In the genomic region with DNA sequence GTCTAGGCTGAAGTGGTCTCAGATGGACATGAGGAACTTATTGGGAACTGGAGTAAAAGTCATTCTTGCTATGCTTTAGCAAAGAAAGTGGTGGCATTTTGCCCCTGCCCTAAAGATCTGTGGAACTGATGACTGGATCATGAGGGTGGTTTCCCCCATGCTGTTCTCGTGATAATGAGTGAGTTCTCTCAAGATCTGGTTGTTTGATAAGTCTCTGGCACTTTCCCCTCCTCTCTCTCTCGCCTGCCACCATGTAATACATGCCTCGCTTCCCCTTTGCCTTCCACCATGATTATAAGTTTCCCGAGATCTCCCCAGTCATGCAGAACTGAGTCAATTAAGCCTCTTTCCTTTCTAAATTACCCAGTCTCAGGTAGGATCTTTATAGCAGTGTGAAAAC, we compare ENCODE assay signal across 35 cellular contexts. TPM values are rescaled to one million over a fixed set of nuclear protein-coding genes. Genes with fewer than 3 reads are reported as not detected.
"Had no signal": no experiment of that assay in that cellular context is flagged by ENCODE, and none has a peak within 500 bp of the region (broad histone marks: within the 10 kb centered on the region; RNA-seq: fewer than 3 reads in every experiment).

No MANE protein-coding gene starts in this region.

- H3K4me1 ChIP-seq: ascending aorta had no signal

- H3K27ac Mint-ChIP-seq: activated B cell treated with CpG ODN at 0.5 μM for 24 hours; activated CD4-positive, alpha-beta memory T cell treated with anti-CD3 and anti-CD28 coated beads for 36 hours; activated CD4-positive, alpha-beta T cell treated with anti-CD3 and anti-CD28 coated beads, Interleukin-2, amount 10 ng/mL, durations not matched to agents 24 days and 14 days; activated CD8-positive, alpha-beta T cell treated with anti-CD3 and anti-CD28 coated beads for 36 hours; activated naive CD4-positive, alpha-beta T cell treated with anti-CD3 and anti-CD28 coated beads, Interleukin-2, amount 10 ng/mL, durations not matched to agents 7 days and 5 days; activated naive CD4-positive, alpha-beta T cell treated with anti-CD3 and anti-CD28 coated beads, Interleukin-2, amount 50 U/mL, for 24 hours; activated naive CD8-positive, alpha-beta T cell; activated naive CD8-positive, alpha-beta T cell treated with anti-CD3 and anti-CD28 coated beads, Interleukin-2, amount 10 ng/mL, durations not matched to agents 7 days and 5 days; activated naive CD8-positive, alpha-beta T cell treated with anti-CD3 and anti-CD28 coated beads, Interleukin-2, amount 50 U/mL, for 24 hours; activated T-cell treated with anti-CD3 and anti-CD28 coated beads, Interleukin-2, amount 50 U/mL, for 24 hours; activated T-cell treated with anti-CD3 and anti-CD28 coated beads, Interleukin-2, amount 50 U/mL, for 72 hours; activated T-helper 1 cell treated with anti-CD3 and anti-CD28 coated beads, Interleukin-12 subunit alpha, Interleukin-12 subunit beta, Interleukin-2, Interleukin-4 antibody, amounts not matched to agents 30 ng/mL and 10 ng/mL and 1 ng/mL, durations not matched to agents 14 hours and 24 hours and 36 hours; activated T-helper 2 cell treated with anti-CD3 and anti-CD28 coated beads, Interferon-gamma antibody, Interleukin-2, Interleukin-4, amounts not matched to agents 10 μg/mL and 5 μg/mL and 100 μg/mL, durations not matched to agents 14 hours and 24 hours and 36 hours; brain; T-helper 1 cell treated with Interleukin-12 subunit alpha and Interleukin-12 subunit beta and Interleukin-4 antibody, amounts not matched to agents 30 μg/mL and 1 μg/mL, for 36 hours; T-helper 2 cell treated with Interferon-gamma antibody and Interleukin-4, amounts not matched to agents 5 μg/mL and 100 μg/mL, for 36 hours had no signal

- H3K36me3 Mint-ChIP-seq: activated CD4-positive, alpha-beta memory T cell treated with anti-CD3 and anti-CD28 coated beads for 36 hours; activated naive CD4-positive, alpha-beta T cell treated with anti-CD3 and anti-CD28 coated beads, Interleukin-2, amount 10 ng/mL, durations not matched to agents 7 days and 5 days; activated naive CD4-positive, alpha-beta T cell treated with anti-CD3 and anti-CD28 coated beads, Interleukin-2, amount 50 U/mL, for 24 hours; activated naive CD8-positive, alpha-beta T cell; activated naive CD8-positive, alpha-beta T cell treated with anti-CD3 and anti-CD28 coated beads, Interleukin-2, amount 10 ng/mL, durations not matched to agents 7 days and 5 days; brain had no signal

- H3K27me3 ChIP-seq: ascending aorta, cardiac muscle cell had no signal

- H3K4me3 Mint-ChIP-seq: activated B cell treated with CpG ODN at 0.5 μM for 24 hours; activated CD4-positive, alpha-beta memory T cell treated with anti-CD3 and anti-CD28 coated beads for 36 hours; activated CD4-positive, alpha-beta T cell treated with anti-CD3 and anti-CD28 coated beads, Interleukin-2, amount 10 ng/mL, durations not matched to agents 24 days and 14 days; activated CD8-positive, alpha-beta T cell treated with anti-CD3 and anti-CD28 coated beads for 36 hours; activated naive CD4-positive, alpha-beta T cell treated with anti-CD3 and anti-CD28 coated beads, Interleukin-2, amount 10 ng/mL, durations not matched to agents 7 days and 5 days; activated naive CD4-positive, alpha-beta T cell treated with anti-CD3 and anti-CD28 coated beads, Interleukin-2, amount 50 U/mL, for 24 hours; activated naive CD8-positive, alpha-beta T cell; activated naive CD8-positive, alpha-beta T cell treated with anti-CD3 and anti-CD28 coated beads, Interleukin-2, amount 10 ng/mL, durations not matched to agents 7 days and 5 days; activated naive CD8-positive, alpha-beta T cell treated with anti-CD3 and anti-CD28 coated beads, Interleukin-2, amount 50 U/mL, for 24 hours; activated T-cell treated with anti-CD3 and anti-CD28 coated beads, Interleukin-2, amount 50 U/mL, for 24 hours; activated T-cell treated with anti-CD3 and anti-CD28 coated beads, Interleukin-2, amount 50 U/mL, for 72 hours; activated T-helper 1 cell treated with anti-CD3 and anti-CD28 coated beads, Interleukin-12 subunit alpha, Interleukin-12 subunit beta, Interleukin-2, Interleukin-4 antibody, amounts not matched to agents 30 ng/mL and 10 ng/mL and 1 ng/mL, durations not matched to agents 14 hours and 24 hours and 36 hours; brain; central memory CD8-positive, alpha-beta T cell; T-helper 1 cell treated with Interleukin-12 subunit alpha and Interleukin-12 subunit beta and Interleukin-4 antibody, amounts not matched to agents 30 μg/mL and 1 μg/mL, for 36 hours; T-helper 2 cell treated with Interferon-gamma antibody and Interleukin-4, amounts not matched to agents 5 μg/mL and 100 μg/mL, for 36 hours had no signal

- DNase-seq: activated B cell treated with CpG ODN at 0.5 μM for 24 hours; activated CD4-positive, alpha-beta memory T cell treated with anti-CD3 and anti-CD28 coated beads for 36 hours; activated CD4-positive, alpha-beta T cell treated with anti-CD3 and anti-CD28 coated beads for 4 hours; activated CD4-positive, alpha-beta T cell treated with anti-CD3 and anti-CD28 coated beads, Interleukin-2, amount 10 ng/mL, durations not matched to agents 24 days and 14 days; activated CD4-positive, alpha-beta T cell treated with anti-CD3 and anti-CD28 coated beads, Interleukin-2, amount 50 U/mL, for 1 hour; activated CD4-positive, alpha-beta T cell treated with anti-CD3 and anti-CD28 coated beads, Interleukin-2, amount 50 U/mL, for 4 hours; activated CD4-positive, CD25-positive, alpha-beta regulatory T cell treated with anti-CD3 and anti-CD28 coated beads, Interleukin-2, amount 50 U/mL, for 72 hours; activated CD8-positive, alpha-beta memory T cell treated with anti-CD3 and anti-CD28 coated beads, Interleukin-2, amount 50 U/mL, for 4 hours; activated CD8-positive, alpha-beta T cell treated with anti-CD3 and anti-CD28 coated beads for 36 hours; activated effector memory CD4-positive, alpha-beta T cell treated with Interleukin-2 at 50 U/mL for 16 hours; activated gamma-delta T cell; activated naive CD4-positive, alpha-beta T cell treated with anti-CD3 and anti-CD28 coated beads, Interleukin-2, amount 10 ng/mL, durations not matched to agents 7 days and 5 days; activated naive CD4-positive, alpha-beta T cell treated with Interleukin-2 at 50 U/mL for 16 hours; activated naive CD8-positive, alpha-beta T cell treated with anti-CD3 and anti-CD28 coated beads, Interleukin-2, amount 10 ng/mL, durations not matched to agents 7 days and 5 days; activated naive CD8-positive, alpha-beta T cell treated with anti-CD3 and anti-CD28 coated beads, Interleukin-2, amount 50 U/mL, for 24 hours; activated T-cell treated with anti-CD3 and anti-CD28 coated beads for 4 hours; activated T-cell treated with anti-CD3 and anti-CD28 coated beads, Interleukin-2, amount 50 U/mL, for 24 hours; activated T-cell treated with anti-CD3 and anti-CD28 coated beads, Interleukin-2, amount 50 U/mL, for 72 hours; amygdala; anterior cingulate cortex; caudate nucleus; cerebellar nuclear complex; T-helper 1 cell; T-helper 9 cell had no signal

- ATAC-seq: activated CD8-positive, alpha-beta T cell treated with anti-CD3 and anti-CD28 coated beads for 36 hours; activated naive CD8-positive, alpha-beta T cell treated with anti-CD3 and anti-CD28 coated beads, Interleukin-2, amount 50 U/mL, for 24 hours; activated T-cell treated with anti-CD3 and anti-CD28 coated beads, Interleukin-2, amount 50 U/mL, for 72 hours had no signal

- H3K27me3 Mint-ChIP-seq: activated CD4-positive, alpha-beta T cell treated with anti-CD3 and anti-CD28 coated beads, Interleukin-2, amount 10 ng/mL, durations not matched to agents 24 days and 14 days had no signal

- H3K9me3 ChIP-seq: ascending aorta had no signal

- H3K27ac ChIP-seq: ascending aorta, VCaP had no signal

- H3K4me3 ChIP-seq: ascending aorta, cardiac muscle cell had no signal

- H3K4me1 Mint-ChIP-seq: activated B cell treated with CpG ODN at 0.5 μM for 24 hours; activated CD4-positive, alpha-beta T cell treated with anti-CD3 and anti-CD28 coated beads, Interleukin-2, amount 10 ng/mL, durations not matched to agents 24 days and 14 days; activated naive CD4-positive, alpha-beta T cell treated with anti-CD3 and anti-CD28 coated beads, Interleukin-2, amount 10 ng/mL, durations not matched to agents 7 days and 5 days; activated naive CD4-positive, alpha-beta T cell treated with anti-CD3 and anti-CD28 coated beads, Interleukin-2, amount 50 U/mL, for 24 hours; activated naive CD8-positive, alpha-beta T cell treated with anti-CD3 and anti-CD28 coated beads, Interleukin-2, amount 10 ng/mL, durations not matched to agents 7 days and 5 days; activated naive CD8-positive, alpha-beta T cell treated with anti-CD3 and anti-CD28 coated beads, Interleukin-2, amount 50 U/mL, for 24 hours; brain; central memory CD8-positive, alpha-beta T cell had no signal

- H3K9me3 Mint-ChIP-seq: activated B cell treated with CpG ODN at 0.5 μM for 24 hours; activated CD4-positive, alpha-beta memory T cell treated with anti-CD3 and anti-CD28 coated beads for 36 hours; activated CD4-positive, alpha-beta T cell treated with anti-CD3 and anti-CD28 coated beads, Interleukin-2, amount 10 ng/mL, durations not matched to agents 24 days and 14 days; activated CD8-positive, alpha-beta T cell treated with anti-CD3 and anti-CD28 coated beads for 36 hours; activated naive CD4-positive, alpha-beta T cell treated with anti-CD3 and anti-CD28 coated beads, Interleukin-2, amount 50 U/mL, for 24 hours; activated naive CD8-positive, alpha-beta T cell treated with anti-CD3 and anti-CD28 coated beads, Interleukin-2, amount 10 ng/mL, durations not matched to agents 7 days and 5 days; activated T-cell treated with anti-CD3 and anti-CD28 coated beads, Interleukin-2, amount 50 U/mL, for 24 hours; activated T-helper 1 cell treated with anti-CD3 and anti-CD28 coated beads, Interleukin-12 subunit alpha, Interleukin-12 subunit beta, Interleukin-2, Interleukin-4 antibody, amounts not matched to agents 30 ng/mL and 10 ng/mL and 1 ng/mL, durations not matched to agents 14 hours and 24 hours and 36 hours; activated T-helper 2 cell treated with anti-CD3 and anti-CD28 coated beads, Interferon-gamma antibody, Interleukin-2, Interleukin-4, amounts not matched to agents 10 μg/mL and 5 μg/mL and 100 μg/mL, durations not matched to agents 14 hours and 24 hours and 36 hours; brain; central memory CD8-positive, alpha-beta T cell; T-helper 1 cell treated with Interleukin-12 subunit alpha and Interleukin-12 subunit beta and Interleukin-4 antibody, amounts not matched to agents 30 μg/mL and 1 μg/mL, for 36 hours; T-helper 2 cell treated with Interferon-gamma antibody and Interleukin-4, amounts not matched to agents 5 μg/mL and 100 μg/mL, for 36 hours had no signal

- H3K36me3 ChIP-seq: ascending aorta, cardiac muscle cell had no signal

RNA-seq across cellular contexts. Expression of gene MLF1, which starts 11.5 kb away (rescaled TPM):
- total RNA-seq: activated B cell treated with CpG ODN at 0.5 μM for 24 hours had no signal
